Comparison of ENCODE assay signal across 11 cellular contexts in the genomic region with DNA sequence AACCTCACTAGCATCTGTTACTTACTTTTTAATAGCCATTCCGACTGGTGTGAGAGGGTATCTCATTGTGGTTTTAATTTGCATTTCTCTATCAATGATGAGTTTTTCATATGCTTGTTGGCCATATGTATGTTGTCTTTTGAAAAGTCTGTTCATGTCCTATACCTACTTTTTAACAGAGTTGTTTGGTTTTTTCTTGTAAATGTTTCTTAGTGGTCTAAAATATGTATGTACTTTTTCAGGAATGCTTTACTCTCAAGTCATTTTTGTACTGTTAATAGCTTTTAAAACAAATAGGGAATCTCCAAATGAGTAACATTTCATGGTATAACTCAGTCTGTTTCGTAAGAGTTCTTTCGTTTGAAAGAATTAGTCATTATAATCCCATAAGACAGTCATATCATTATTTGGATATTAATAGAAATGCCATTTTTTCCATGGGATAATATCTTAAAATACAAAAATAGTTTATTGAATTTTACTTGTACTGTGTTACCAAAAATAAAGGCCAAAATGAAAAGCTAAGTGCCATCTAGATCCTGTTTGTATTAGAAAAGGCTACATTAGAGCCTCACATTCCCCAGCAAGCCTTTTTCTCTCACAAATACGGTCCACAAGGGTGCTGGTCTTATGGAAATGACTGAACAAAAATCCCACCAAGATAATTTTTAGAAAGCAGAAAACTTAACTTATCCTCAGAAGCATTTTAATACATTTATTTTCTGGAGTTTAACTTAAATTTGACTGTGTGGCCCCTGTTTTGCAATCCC.
DNase-seq lines count a peak whose midpoint lies in the region; ATAC-seq, FAIRE-seq and TF ChIP-seq lines count a peak whose summit lies in the region.
"Had no signal": no experiment of that assay in that cellular context is flagged by ENCODE, and none has a peak within 500 bp of the region (broad histone marks: within the 10 kb centered on the region; RNA-seq: fewer than 3 reads in every experiment).

No MANE protein-coding gene starts in this region.

- no peaks in the 10 kb centered on the region for H3K9me3 Mint-ChIP-seq in naive thymus-derived CD4-positive, alpha-beta T cell

- peak; percentile 68 for ATAC-seq in GM21423 (IDR thresholded peaks at IDR 0.05; ENCODE audit: unreplicated experiment)
- peak; percentile 71 for ATAC-seq in HG03103 (IDR thresholded peaks at IDR 0.05; ENCODE audit: low read depth, unreplicated experiment)
- ATAC-seq in HepG2, result no peak
- no peak for ATAC-seq in naive thymus-derived CD4-positive, alpha-beta T cell

- POLR2A ChIA-PET in HepG2 (lab: Yijun Ruan, JAX), result no interaction called here
- POLR2A ChIA-PET in naive thymus-derived CD4-positive, alpha-beta T cell (lab: Charles Lee), result no interaction called here

- H3K4me1 Mint-ChIP-seq in naive thymus-derived CD4-positive, alpha-beta T cell, result no peaks in the 10 kb centered on the region
- H3K4me1 Mint-ChIP-seq: CD4-positive, CD25-positive, alpha-beta regulatory T cell had no signal

- H3K27ac ChIP-seq in HepG2 (ENCODE audit: extremely low read length, insufficient read depth, low read length), result no peak overlapping the region
- H3K27ac ChIP-seq in naive thymus-derived CD4-positive, alpha-beta T cell (ENCODE audit: low read depth, low read length), result no peak overlapping the region

- peaks cover 0 to 27% (median 0%) of the 10 kb centered on the region in 5 donors for H3K36me3 Mint-ChIP-seq in naive thymus-derived CD4-positive, alpha-beta T cell

- no peak for TF ChIP-seq CTCF in GM12865 (IDR thresholded peaks at IDR 0.05; ENCODE audit: insufficient read depth, low read depth, low read length, missing control alignments)
- no peak for TF ChIP-seq CTCF in epithelial cell of esophagus (IDR thresholded peaks at IDR 0.05; ENCODE audit: insufficient read depth, low read depth, low read length, missing control alignments)
- TF ChIP-seq CTCF in HepG2 (CRISPR knock-in tag; IDR thresholded peaks at IDR 0.05), result no peak

- peak; percentile 16 for DNase-seq in GM12865 (ENCODE audit: low read depth)
- peak; percentile 69 for DNase-seq in epithelial cell of esophagus (ENCODE audit: low read depth)
- no peak for DNase-seq in posterior vena cava (ENCODE audit: low spot score)
- no peak for DNase-seq in HepG2 (ENCODE audit: low spot score)
- DNase-seq in naive thymus-derived CD4-positive, alpha-beta T cell, result no peak
- no peak for DNase-seq in HAP-1 (ENCODE audit: low spot score in 2 of 2)
- DNase-seq: CD4-positive, CD25-positive, alpha-beta regulatory T cell; NCI-H2171 had no signal

- H3K79me2 ChIP-seq in HepG2 (ENCODE audit: insufficient read depth, low read length), result no peaks in the 10 kb centered on the region

- no peak for TF ChIP-seq RAD21 in HepG2 (CRISPR knock-in tag; IDR thresholded peaks at IDR 0.05)

- H3K4me3 ChIP-seq in GM12865 (ENCODE audit: low read depth, low read length), result no peak overlapping the region
- no peak overlapping the region for H3K4me3 ChIP-seq in epithelial cell of esophagus (ENCODE audit: low read length)
- H3K4me3 ChIP-seq in HepG2 (replicated peaks in 1 of 3; ENCODE audit: insufficient read depth in 1 of 3, low read depth in 2 of 3, low read length in 3 of 3), result no peak overlapping the region
- H3K4me3 ChIP-seq in naive thymus-derived CD4-positive, alpha-beta T cell (ENCODE audit: low read length), result no peak overlapping the region
- no peak overlapping the region for H3K4me3 ChIP-seq in HAP-1

- WGBS in HepG2 (ENCODE audit: low lambda C conversion rate), result 97% methylated on average over 4 of the region's 4 CpGs

- H3K9me3 ChIP-seq in HepG2 (ENCODE audit: low read length) (no peaks in the 10 kb centered on the region), HAP-1 (no peaks in the 10 kb centered on the region)
- H3K9me3 ChIP-seq in naive thymus-derived CD4-positive, alpha-beta T cell (ENCODE audit: control insufficient read depth in 2 of 3, low read length in 3 of 3), result no peaks in the 10 kb centered on the region

- intact Hi-C loops in posterior vena cava (cut with DNase I), result no loop called here
- intact Hi-C loops in HepG2 (cut with micrococcal nuclease; ENCODE audit: unreplicated experiment), result no loop called here
- intact Hi-C loops in naive thymus-derived CD4-positive, alpha-beta T cell (cut with micrococcal nuclease), result no loop called here

- no peak overlapping the region for H3K27ac Mint-ChIP-seq in naive thymus-derived CD4-positive, alpha-beta T cell
- H3K27ac Mint-ChIP-seq: CD4-positive, CD25-positive, alpha-beta regulatory T cell had no signal

- in situ Hi-C loops in HepG2 (cut with HindIII; ENCODE audit: extremely low pct_ligation_motif_present, low pct_unique_long_range_greater_than_20kb) (no loop called here), HAP-1 (cut with MboI; ENCODE audit: low sequenced_read_pairs) (no loop called here)

- CTCF ChIA-PET in HepG2 (lab: Yijun Ruan, JAX; ENCODE audit: low intra/inter-chr PET ratio, low total read pairs), result no interaction called here
- CTCF ChIA-PET in naive thymus-derived CD4-positive, alpha-beta T cell (lab: Charles Lee), result no interaction called here

- H3K9ac ChIP-seq in HepG2 (ENCODE audit: insufficient read depth, low read depth, low read length), result no peak overlapping the region

- no peaks in the 10 kb centered on the region for H3K27me3 ChIP-seq in HepG2 (ENCODE audit: control insufficient read depth in 1 of 2, insufficient read depth in 2 of 2, low read length in 2 of 2)
- H3K27me3 ChIP-seq in naive thymus-derived CD4-positive, alpha-beta T cell (ENCODE audit: control insufficient read depth in 2 of 2, insufficient read depth in 2 of 2, low read length in 2 of 2), result no peaks in the 10 kb centered on the region
- H3K27me3 ChIP-seq in HAP-1 (ENCODE audit: low read depth), result no peaks in the 10 kb centered on the region

- no peaks in the 10 kb centered on the region for H4K20me1 ChIP-seq in HepG2 (ENCODE audit: insufficient read depth, low read length)

- no peak overlapping the region for H3K4me3 Mint-ChIP-seq in naive thymus-derived CD4-positive, alpha-beta T cell
- H3K4me3 Mint-ChIP-seq: CD4-positive, CD25-positive, alpha-beta regulatory T cell had no signal

- no peak overlapping the region for H2AFZ ChIP-seq in HepG2 (ENCODE audit: low read length)

- H3K27me3 Mint-ChIP-seq in naive thymus-derived CD4-positive, alpha-beta T cell, result no peaks in the 10 kb centered on the region
- H3K27me3 Mint-ChIP-seq: CD4-positive, CD25-positive, alpha-beta regulatory T cell had no signal

- no peaks in the 10 kb centered on the region for H3K4me1 ChIP-seq in HepG2 (ENCODE audit: insufficient read depth, low read length)
- no peaks in the 10 kb centered on the region for H3K4me1 ChIP-seq in naive thymus-derived CD4-positive, alpha-beta T cell (ENCODE audit: control insufficient read depth in 2 of 2, insufficient read depth in 2 of 2, low read length in 2 of 2)
- H3K4me1 ChIP-seq in HAP-1, result no peaks in the 10 kb centered on the region; the same call in 1 of the 2 replicates

- H3K36me3 ChIP-seq in HepG2 (replicated peaks in 1 of 2; ENCODE audit: control insufficient read depth in 1 of 2, insufficient read depth in 2 of 2, low read length in 2 of 2) (no peaks in the 10 kb centered on the region), HAP-1 (replicated peaks) (no peaks in the 10 kb centered on the region)
- no peaks in the 10 kb centered on the region for H3K36me3 ChIP-seq in naive thymus-derived CD4-positive, alpha-beta T cell (ENCODE audit: control insufficient read depth in 2 of 3, insufficient read depth in 3 of 3, low read length in 3 of 3)

- no peak for FAIRE-seq in HepG2 (lab: Jason Lieb, UNC)
- FAIRE-seq: endometrium had no signal

- BruUV-seq in HepG2 (replicated peaks; lab: Mats Ljungman, UMichigan), result no TSS peak

- no peak for TF ChIP-seq POLR2A in HepG2 (IDR thresholded peaks at IDR 0.05; ENCODE audit: insufficient read depth in 1 of 2, low read depth in 2 of 2, low read length in 2 of 2)

- H3K4me2 ChIP-seq in HepG2 (ENCODE audit: low read depth, low read length), result no peak overlapping the region

- no peak for TF ChIP-seq EP300 in HepG2 (IDR thresholded peaks at IDR 0.05; ENCODE audit: low read depth in 2 of 2, low read length in 2 of 2)
- no peak for TF ChIP-seq EP300 in HepG2 (CRISPR knock-in tag; IDR thresholded peaks at IDR 0.05; ENCODE audit: borderline replicate concordance)

TF ChIP-seq in HepG2, 621 proteins besides CTCF, POLR2A, EP300 and RAD21 (continues in another document):
- TF ChIP-seq, protein P1, sequence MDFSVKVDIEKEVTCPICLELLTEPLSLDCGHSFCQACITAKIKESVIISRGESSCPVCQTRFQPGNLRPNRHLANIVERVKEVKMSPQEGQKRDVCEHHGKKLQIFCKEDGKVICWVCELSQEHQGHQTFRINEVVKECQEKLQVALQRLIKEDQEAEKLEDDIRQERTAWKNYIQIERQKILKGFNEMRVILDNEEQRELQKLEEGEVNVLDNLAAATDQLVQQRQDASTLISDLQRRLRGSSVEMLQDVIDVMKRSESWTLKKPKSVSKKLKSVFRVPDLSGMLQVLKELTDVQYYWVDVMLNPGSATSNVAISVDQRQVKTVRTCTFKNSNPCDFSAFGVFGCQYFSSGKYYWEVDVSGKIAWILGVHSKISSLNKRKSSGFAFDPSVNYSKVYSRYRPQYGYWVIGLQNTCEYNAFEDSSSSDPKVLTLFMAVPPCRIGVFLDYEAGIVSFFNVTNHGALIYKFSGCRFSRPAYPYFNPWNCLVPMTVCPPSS (IDR thresholded peaks at IDR 0.05), result no peak
- TF ChIP-seq SSRP1 (CRISPR knock-in tag; IDR thresholded peaks at IDR 0.05) (no peak), IRX3 (CRISPR knock-in tag; IDR thresholded peaks at IDR 0.05; ENCODE audit: borderline replicate concordance, low read depth) (no peak), ZNF780A (CRISPR knock-in tag; IDR thresholded peaks at IDR 0.05) (no peak), ZSCAN29 (CRISPR knock-in tag; conservative IDR thresholded peaks at IDR 0.05) (no peak), ZNF432 (CRISPR knock-in tag; IDR thresholded peaks at IDR 0.05; ENCODE audit: borderline replicate concordance) (no peak), NFRKB (IDR thresholded peaks at IDR 0.05) (no peak)
- TF ChIP-seq, protein P2, sequence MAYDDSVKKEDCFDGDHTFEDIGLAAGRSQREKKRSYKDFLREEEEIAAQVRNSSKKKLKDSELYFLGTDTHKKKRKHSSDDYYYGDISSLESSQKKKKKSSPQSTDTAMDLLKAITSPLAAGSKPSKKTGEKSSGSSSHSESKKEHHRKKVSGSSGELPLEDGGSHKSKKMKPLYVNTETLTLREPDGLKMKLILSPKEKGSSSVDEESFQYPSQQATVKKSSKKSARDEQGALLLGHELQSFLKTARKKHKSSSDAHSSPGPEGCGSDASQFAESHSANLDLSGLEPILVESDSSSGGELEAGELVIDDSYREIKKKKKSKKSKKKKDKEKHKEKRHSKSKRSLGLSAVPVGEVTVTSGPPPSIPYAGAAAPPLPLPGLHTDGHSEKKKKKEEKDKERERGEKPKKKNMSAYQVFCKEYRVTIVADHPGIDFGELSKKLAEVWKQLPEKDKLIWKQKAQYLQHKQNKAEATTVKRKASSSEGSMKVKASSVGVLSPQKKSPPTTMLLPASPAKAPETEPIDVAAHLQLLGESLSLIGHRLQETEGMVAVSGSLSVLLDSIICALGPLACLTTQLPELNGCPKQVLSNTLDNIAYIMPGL (CRISPR knock-in tag; IDR thresholded peaks at IDR 0.05; ENCODE audit: borderline replicate concordance in 1 of 2, low read depth in 1 of 2), result no peak

Comparison
In these comparisons a context has a peak if more than half of its experiments do, and no peak if none do; other contexts are left out.
1. DNase-seq: peak in GM12865 (single experiment) and epithelial cell of esophagus (single experiment); none in posterior vena cava (single experiment), HepG2 (single experiment), naive thymus-derived CD4-positive, alpha-beta T cell (0 of 9) and HAP-1 (0 of 2).
2. ATAC-seq: peak in GM21423 (single experiment) and HG03103 (single experiment); none in HepG2 (single experiment) and naive thymus-derived CD4-positive, alpha-beta T cell (single experiment).